In genomic region chr4:153789741-153790651, GRCh38 we compare ENCODE assay signal across 1 cellular context.
TF ChIP-seq lines count a peak whose summit lies in the region.

No MANE protein-coding gene starts in this region.

TF ChIP-seq in K562, 482 proteins besides CTCF, POLR2A, EP300 and RAD21:
- TF ChIP-seq ZBTB12 (CRISPR knock-in tag; IDR thresholded peaks at IDR 0.05) (no peak), CBX8 (IDR thresholded peaks at IDR 0.05; ENCODE audit: borderline replicate concordance, extremely low read depth, low read depth, low read length, poor library complexity, severe bottlenecking) (peak; percentile 68)
